19 cellular contexts compared by ENCODE assay signal in the genomic region with DNA sequence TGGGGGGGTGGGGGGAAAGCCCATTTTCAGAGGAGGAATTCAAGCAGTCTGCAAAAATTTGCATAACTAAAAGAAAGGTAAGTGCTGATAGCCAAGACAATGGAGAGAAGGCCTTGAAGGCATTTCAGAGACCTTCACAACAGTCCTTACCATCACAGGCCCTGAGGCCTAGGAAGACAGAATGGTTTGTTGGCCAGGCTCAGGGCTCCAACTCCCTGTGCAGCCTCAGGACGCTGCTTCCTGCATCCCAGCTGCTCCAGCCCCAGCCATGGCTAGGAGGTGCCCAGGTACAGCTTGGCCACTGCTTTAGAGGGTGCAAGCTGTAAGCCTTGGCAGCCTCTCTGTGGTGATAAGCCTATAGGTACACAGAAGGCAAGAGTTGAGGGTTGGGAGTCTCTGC.
A peak's percentile ranks its signal among the peaks of the same experiment; 100 is the strongest.
DNase-seq lines count a peak whose midpoint lies in the region; ATAC-seq and TF ChIP-seq lines count a peak whose summit lies in the region.
"Had no signal": no experiment of that assay in that cellular context is flagged by ENCODE, and none has a peak within 500 bp of the region (broad histone marks: within the 10 kb centered on the region; RNA-seq: fewer than 3 reads in every experiment).

No MANE protein-coding gene starts in this region.

- H3K4me3 ChIP-seq in GM23338 (no peak overlapping the region), coronary artery (no peak overlapping the region)
- H3K4me3 ChIP-seq: BLaER1, GM23248 had no signal

- H3K9me3 Mint-ChIP-seq in GM23338: peaks cover 65% of the 10 kb centered on the region

- H3K27ac ChIP-seq in GM23338 (ENCODE audit: low read depth) (no peak overlapping the region), coronary artery (no peak overlapping the region)
- H3K27ac ChIP-seq: 22Rv1, BLaER1, C4-2B, GM23248 had no signal

- no peak overlapping the region for H2AFZ ChIP-seq in GM23338
- H2AFZ ChIP-seq: GM23248 had no signal

- H3K4me1 Mint-ChIP-seq in GM23338: peaks cover 6% of the 10 kb centered on the region; the same call in 2 of the 3 replicates
- H3K4me1 Mint-ChIP-seq: B cell; CD4-positive, CD25-positive, alpha-beta regulatory T cell had no signal

- H3K4me1 ChIP-seq in GM23338 (ENCODE audit: insufficient read depth): peaks cover 10% of the 10 kb centered on the region; the same call in 1 of the 2 replicates
- H3K4me1 ChIP-seq: Caco-2 had no signal

- H3K27ac Mint-ChIP-seq in GM23338: no peak overlapping the region
- H3K27ac Mint-ChIP-seq: B cell; CD4-positive, CD25-positive, alpha-beta regulatory T cell; CD8-positive, alpha-beta T cell; H9; HFFc6 had no signal

- no peaks in the 10 kb centered on the region for H3K27me3 ChIP-seq in GM23338 (ENCODE audit: insufficient read depth)
- H3K27me3 ChIP-seq: BLaER1 had no signal

- ATAC-seq in GM23338 (no peak), HG03565 (IDR thresholded peaks at IDR 0.05; ENCODE audit: unreplicated experiment) (no peak), left lobe of liver (no peak), GM18520 (IDR thresholded peaks at IDR 0.05; ENCODE audit: unreplicated experiment) (no peak)
- ATAC-seq: CD8-positive, alpha-beta T cell; HCT116 had no signal

- H4K20me1 ChIP-seq in GM23338 (replicated peaks; ENCODE audit: insufficient read depth): no peaks in the 10 kb centered on the region
- H4K20me1 ChIP-seq: BLaER1 had no signal

- no peak overlapping the region for H3K4me3 Mint-ChIP-seq in GM23338
- H3K4me3 Mint-ChIP-seq: B cell; CD4-positive, CD25-positive, alpha-beta regulatory T cell; CD8-positive, alpha-beta T cell; H9; HFFc6 had no signal

- DNase-seq in GM23338 (ENCODE audit: low spot score) (peak; percentile 7), coronary artery (ENCODE audit: low spot score) (peak; percentile 24), islet precursor cell (peak; percentile 8), left lobe of liver (ENCODE audit: low spot score) (no peak)
- DNase-seq: Caco-2; CD4-positive, CD25-positive, alpha-beta regulatory T cell; CD8-positive, alpha-beta T cell; DMS153; DND-41; GM23248; H9; HFFc6 had no signal

- H3K27me3 Mint-ChIP-seq in GM23338 (ENCODE audit: insufficient read depth, low read depth, poor library complexity): peaks cover 8% of the 10 kb centered on the region
- H3K27me3 Mint-ChIP-seq: B cell had no signal

- H3K36me3 Mint-ChIP-seq in GM23338 (ENCODE audit: low read depth): peaks cover 25% of the 10 kb centered on the region
- H3K36me3 Mint-ChIP-seq: CD4-positive, CD25-positive, alpha-beta regulatory T cell; CD8-positive, alpha-beta T cell had no signal

- no peaks in the 10 kb centered on the region for H3F3A ChIP-seq in GM23338 (replicated peaks; ENCODE audit: low read depth)

- no peaks in the 10 kb centered on the region for H3K79me2 ChIP-seq in GM23338 (replicated peaks; ENCODE audit: insufficient read depth)

- TF ChIP-seq CTCF in GM23338 (conservative IDR thresholded peaks at IDR 0.05; ENCODE audit: low read depth in 2 of 2): no peak
- no peak for TF ChIP-seq CTCF in coronary artery (IDR thresholded peaks at IDR 0.05)

- no peak overlapping the region for H3K4me2 ChIP-seq in GM23338
- H3K4me2 ChIP-seq: BLaER1 had no signal

- no peaks in the 10 kb centered on the region for H3K9me2 ChIP-seq in GM23338 (ENCODE audit: insufficient read depth)

- H3K36me3 ChIP-seq in GM23338 (ENCODE audit: insufficient read depth): peaks cover 18% of the 10 kb centered on the region; the same call in 1 of the 2 replicates
- H3K36me3 ChIP-seq: BLaER1 had no signal

TF ChIP-seq in GM23338, 12 proteins besides CTCF, POLR2A, EP300 and RAD21 (continues in another document):
- TF ChIP-seq EZH2phosphoT487 (IDR thresholded peaks at IDR 0.05; ENCODE audit: unreplicated experiment): no peak
- no peak for TF ChIP-seq STAT1 (IDR thresholded peaks at IDR 0.05; ENCODE audit: unreplicated experiment)
- TF ChIP-seq ETS1 (IDR thresholded peaks at IDR 0.05): no peak
- TF ChIP-seq POLR2AphosphoS5 (IDR thresholded peaks at IDR 0.05; ENCODE audit: low read depth): no peak
- no peak for TF ChIP-seq ZNF331 (CRISPR knock-in tag; IDR thresholded peaks at IDR 0.05; ENCODE audit: low read depth)
- TF ChIP-seq ZNF462 (CRISPR knock-in tag; IDR thresholded peaks at IDR 0.05): no peak
- TF ChIP-seq CREB1 (CRISPR knock-in tag; IDR thresholded peaks at IDR 0.05; ENCODE audit: low read depth): no peak
